29 cellular contexts compared by ENCODE assay signal in the genomic region with DNA sequence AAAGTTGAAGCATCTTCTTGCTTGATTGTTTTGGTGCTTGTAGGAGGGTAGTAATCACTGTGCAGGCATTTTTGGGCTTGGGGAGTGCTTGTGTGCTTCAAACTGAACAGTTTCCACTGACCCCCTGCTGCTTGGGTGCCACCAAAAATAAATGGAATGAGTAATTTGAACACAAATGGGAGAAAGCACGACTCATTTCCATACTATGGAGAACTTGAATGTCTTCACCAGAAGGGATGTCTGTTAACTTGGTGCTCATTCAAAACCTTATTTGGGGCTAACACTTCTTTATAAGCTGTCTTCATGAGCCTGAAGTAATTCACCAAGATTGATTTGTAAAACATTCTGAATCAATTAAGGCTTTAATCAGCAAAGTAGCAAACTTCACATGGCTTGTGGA.
A peak's percentile ranks its signal among the peaks of the same experiment; 100 is the strongest.
DNase-seq lines count a peak whose midpoint lies in the region; FAIRE-seq and TF ChIP-seq lines count a peak whose summit lies in the region.
"Had no signal": no experiment of that assay in that cellular context is flagged by ENCODE, and none has a peak within 500 bp of the region (broad histone marks: within the 10 kb centered on the region; RNA-seq: fewer than 3 reads in every experiment).

No MANE protein-coding gene starts in this region.

- TF ChIP-seq CTCF in astrocyte (IDR thresholded peaks at IDR 0.05; ENCODE audit: insufficient read depth, low read depth, low read length) (no peak), smooth muscle cell (IDR thresholded peaks at IDR 0.05; ENCODE audit: borderline replicate concordance, insufficient read depth, poor library complexity, severe bottlenecking) (no peak), OCI-LY7 (conservative IDR thresholded peaks at IDR 0.05; ENCODE audit: low read length) (no peak)

- no peaks in the 10 kb centered on the region for H3K27me3 Mint-ChIP-seq in astrocyte (ENCODE audit: low read depth, unreplicated experiment)
- H3K27me3 Mint-ChIP-seq: dendritic cell treated with granulocyte-macrophage colony-stimulating factor and Interleukin-4, amounts not matched to agents 40 ng/mL and 50 ng/mL, for 4 days had no signal

- H4K20me1 ChIP-seq in BLaER1 treated with 17β-estradiol and CSF1 and Interleukin-3, amounts not matched to agents 10 nM and 100 nM: no peaks in the 10 kb centered on the region
- H4K20me1 ChIP-seq in astrocyte (ENCODE audit: insufficient read depth, low read length): no peaks in the 10 kb centered on the region
- H4K20me1 ChIP-seq in smooth muscle cell (ENCODE audit: low read depth): no peaks in the 10 kb centered on the region
- no peaks in the 10 kb centered on the region for H4K20me1 ChIP-seq in OCI-LY7 (ENCODE audit: insufficient read depth, low read length)
- H4K20me1 ChIP-seq: BLaER1 had no signal

- H3K4me1 ChIP-seq in BLaER1 treated with 17β-estradiol and CSF1 and Interleukin-3, amounts not matched to agents 10 nM and 100 nM: peaks cover 0 to 29% (median 8%) of the 10 kb centered on the region in 10 experiments; a peak in 12 of 20 replicates
- H3K4me1 ChIP-seq in astrocyte (ENCODE audit: insufficient read depth, low read length): no peaks in the 10 kb centered on the region
- peaks cover 3% of the 10 kb centered on the region for H3K4me1 ChIP-seq in mesodermal cell (ENCODE audit: control insufficient read depth, insufficient read depth, low read length, poor library complexity, severe bottlenecking)
- H3K4me1 ChIP-seq in smooth muscle cell (ENCODE audit: low read depth): peaks cover 14% of the 10 kb centered on the region
- H3K4me1 ChIP-seq in OCI-LY7 (ENCODE audit: insufficient read depth, low read length, poor library complexity, severe bottlenecking): no peaks in the 10 kb centered on the region
- H3K4me1 ChIP-seq: BLaER1, pancreas, right atrium auricular region had no signal

- no peaks in the 10 kb centered on the region for H3K9me2 ChIP-seq in OCI-LY7 (ENCODE audit: insufficient read depth, low read length)

- DNase-seq in astrocyte (ENCODE audit: low read depth) (peak; percentile 3), smooth muscle cell (lab: John Stamatoyannopoulos, UW; ENCODE audit: unreplicated experiment) (no peak), Kasumi-1 (lab: John Stamatoyannopoulos, UW) (no peak), SHP77 (lab: John Stamatoyannopoulos, UW) (no peak), OCI-LY7 (ENCODE audit: low spot score) (no peak), anterior cingulate cortex (lab: John Stamatoyannopoulos, UW) (no peak)
- DNase-seq: activated effector memory CD4-positive, alpha-beta T cell treated with anti-CD3 and anti-CD28 coated beads, Interleukin-2, amount 50 U/mL, for 16 hours; activated naive CD8-positive, alpha-beta T cell treated with anti-CD3 and anti-CD28 coated beads for 36 hours; activated T-cell treated with anti-CD3 and anti-CD28 coated beads for 4 hours; COR-L47; KBM-7; midbrain; natural killer cell; NCI-H146; NCI-H446 treated with DMSO at 0.1 percent for 48 hours; OCI-M1; stimulated activated naive CD4-positive, alpha-beta T cell had no signal

- POLR2A ChIA-PET in OCI-LY7 (lab: Charles Lee): no interaction called here

- BruUV-seq in OCI-LY7 (replicated peaks; lab: Mats Ljungman, UMichigan): no TSS peak

- H3K4me3 ChIP-seq in BLaER1 treated with 17β-estradiol and CSF1 and Interleukin-3, amounts not matched to agents 10 nM and 100 nM: no peak overlapping the region
- H3K4me3 ChIP-seq in astrocyte (ENCODE audit: insufficient read depth, low read depth, low read length): no peak overlapping the region
- H3K4me3 ChIP-seq in mesodermal cell (ENCODE audit: extremely low read depth, insufficient read depth, low read length, poor library complexity, severe bottlenecking): no peak overlapping the region
- no peak overlapping the region for H3K4me3 ChIP-seq in smooth muscle cell
- no peak overlapping the region for H3K4me3 ChIP-seq in OCI-LY7 (ENCODE audit: low read depth, low read length, poor library complexity, severe bottlenecking)
- H3K4me3 ChIP-seq: BLaER1, esophagus muscularis mucosa, pancreas, right atrium auricular region, thyroid gland had no signal

- peaks cover 0 to 54% (median 11%) of the 10 kb centered on the region in 11 experiments; a peak in 15 of 22 replicates for H3K9me3 ChIP-seq in BLaER1 treated with 17β-estradiol and CSF1 and Interleukin-3, amounts not matched to agents 10 nM and 100 nM (replicated peaks in 1 of 11)
- H3K9me3 ChIP-seq in astrocyte (ENCODE audit: insufficient read depth, low read depth, low read length) (no peaks in the 10 kb centered on the region), mesodermal cell (ENCODE audit: control insufficient read depth, low read length) (no peaks in the 10 kb centered on the region), smooth muscle cell (replicated peaks; ENCODE audit: low read depth) (no peaks in the 10 kb centered on the region), OCI-LY7 (ENCODE audit: low read length) (no peaks in the 10 kb centered on the region)
- H3K9me3 ChIP-seq: esophagus muscularis mucosa, pancreas, right atrium auricular region, thyroid gland had no signal

- H3K27ac Mint-ChIP-seq in astrocyte (ENCODE audit: unreplicated experiment): no peak overlapping the region
- H3K27ac Mint-ChIP-seq: activated CD4-positive, alpha-beta T cell treated with anti-CD3 and anti-CD28 coated beads for 36 hours; activated naive CD8-positive, alpha-beta T cell treated with anti-CD3 and anti-CD28 coated beads for 36 hours; dendritic cell treated with granulocyte-macrophage colony-stimulating factor and Interleukin-4, amounts not matched to agents 40 ng/mL and 50 ng/mL, for 4 days; natural killer cell had no signal

- H3K4me3 Mint-ChIP-seq in astrocyte (ENCODE audit: unreplicated experiment): no peak overlapping the region
- H3K4me3 Mint-ChIP-seq: activated CD4-positive, alpha-beta T cell treated with anti-CD3 and anti-CD28 coated beads for 36 hours; activated naive CD8-positive, alpha-beta T cell treated with anti-CD3 and anti-CD28 coated beads for 36 hours; central memory CD8-positive, alpha-beta T cell; dendritic cell treated with granulocyte-macrophage colony-stimulating factor and Interleukin-4, amounts not matched to agents 40 ng/mL and 50 ng/mL, for 4 days; natural killer cell had no signal

- WGBS in mesodermal cell (ENCODE audit: insufficient coverage in 2 of 2), 2 experiments: 80 to 100% methylated on average over 1 of the region's 1 CpG
- 0% methylated on average over 1 of the region's 1 CpG for WGBS in smooth muscle cell (ENCODE audit: low lambda C conversion rate)

- H3K9me3 Mint-ChIP-seq in astrocyte (ENCODE audit: unreplicated experiment): peaks cover 19% of the 10 kb centered on the region
- H3K9me3 Mint-ChIP-seq: central memory CD8-positive, alpha-beta T cell; dendritic cell treated with granulocyte-macrophage colony-stimulating factor and Interleukin-4, amounts not matched to agents 40 ng/mL and 50 ng/mL, for 4 days; natural killer cell had no signal

- intact Hi-C loops in OCI-LY7 (cut with micrococcal nuclease; ENCODE audit: unreplicated experiment): no loop called here

- no peak for FAIRE-seq in astrocyte (lab: Jason Lieb, UNC)
- FAIRE-seq: G401.6, GM19239, pancreas had no signal

- H3K36me3 ChIP-seq in BLaER1 treated with 17β-estradiol and CSF1 and Interleukin-3, amounts not matched to agents 10 nM and 100 nM: no peaks in the 10 kb centered on the region
- H3K36me3 ChIP-seq in astrocyte (ENCODE audit: insufficient read depth, low read length) (no peaks in the 10 kb centered on the region), mesodermal cell (ENCODE audit: control insufficient read depth, insufficient read depth, low read length) (no peaks in the 10 kb centered on the region), smooth muscle cell (ENCODE audit: low read depth) (no peaks in the 10 kb centered on the region), OCI-LY7 (ENCODE audit: insufficient read depth, low read length) (no peaks in the 10 kb centered on the region)
- H3K36me3 ChIP-seq: BLaER1, esophagus muscularis mucosa, pancreas, right atrium auricular region, thyroid gland had no signal

- peaks cover 2% of the 10 kb centered on the region for H3K36me3 Mint-ChIP-seq in astrocyte (ENCODE audit: low read depth, unreplicated experiment)
- H3K36me3 Mint-ChIP-seq: activated naive CD8-positive, alpha-beta T cell treated with anti-CD3 and anti-CD28 coated beads for 36 hours; natural killer cell had no signal

- peaks cover 10% of the 10 kb centered on the region for H3K4me1 Mint-ChIP-seq in astrocyte (ENCODE audit: low read depth, unreplicated experiment)
- H3K4me1 Mint-ChIP-seq: central memory CD8-positive, alpha-beta T cell; natural killer cell had no signal

- no peak overlapping the region for H3K9ac ChIP-seq in BLaER1 treated with 17β-estradiol and CSF1 and Interleukin-3, amounts not matched to agents 10 nM and 100 nM
- no peak overlapping the region for H3K9ac ChIP-seq in astrocyte (ENCODE audit: low read length)
- peak overlapping the region; percentile 8 for H3K9ac ChIP-seq in smooth muscle cell (ENCODE audit: low read depth)
- H3K9ac ChIP-seq: BLaER1 had no signal

- peak overlapping the region in 4 of 11 experiments; percentile 17 to 57 (median 43); a peak in 4 of 22 replicates for H3K27ac ChIP-seq in BLaER1 treated with 17β-estradiol and CSF1 and Interleukin-3, amounts not matched to agents 10 nM and 100 nM
- no peak overlapping the region for H3K27ac ChIP-seq in astrocyte (ENCODE audit: low read depth, low read length)
- peak overlapping the region; percentile 13 for H3K27ac ChIP-seq in mesodermal cell (ENCODE audit: low read depth, low read length, severe bottlenecking)
- H3K27ac ChIP-seq in smooth muscle cell (ENCODE audit: low read depth): peak overlapping the region; percentile 77
- H3K27ac ChIP-seq in OCI-LY7 (ENCODE audit: low read depth, low read length, poor library complexity, severe bottlenecking): no peak overlapping the region
- H3K27ac ChIP-seq: BLaER1, esophagus muscularis mucosa, right atrium auricular region had no signal

- H2AFZ ChIP-seq in astrocyte (ENCODE audit: low read depth, low read length): no peak overlapping the region
- H2AFZ ChIP-seq in smooth muscle cell (ENCODE audit: low read depth): peak overlapping the region; percentile 61
- H2AFZ ChIP-seq in OCI-LY7 (ENCODE audit: low read length): no peak overlapping the region

- CTCF ChIA-PET in OCI-LY7 (lab: Charles Lee; ENCODE audit: unreplicated experiment): no interaction called here

- no peaks in the 10 kb centered on the region for H3F3A ChIP-seq in smooth muscle cell (ENCODE audit: low read depth)

- no peaks in the 10 kb centered on the region for H3K79me2 ChIP-seq in astrocyte (ENCODE audit: insufficient read depth, low read length)
- H3K79me2 ChIP-seq in smooth muscle cell (ENCODE audit: low read depth): no peaks in the 10 kb centered on the region
- no peaks in the 10 kb centered on the region for H3K79me2 ChIP-seq in OCI-LY7 (ENCODE audit: insufficient read depth, low read depth, low read length)

- H3K27me3 ChIP-seq in BLaER1 treated with 17β-estradiol and CSF1 and Interleukin-3, amounts not matched to agents 10 nM and 100 nM: no peaks in the 10 kb centered on the region
- no peaks in the 10 kb centered on the region for H3K27me3 ChIP-seq in astrocyte (ENCODE audit: insufficient read depth, low read length)
- H3K27me3 ChIP-seq in smooth muscle cell (ENCODE audit: low read depth): no peaks in the 10 kb centered on the region
- H3K27me3 ChIP-seq: BLaER1, esophagus muscularis mucosa, pancreas, right atrium auricular region, thyroid gland had no signal

- peak overlapping the region in 6 of 11 experiments; percentile 18 to 74 (median 58); a peak in 10 of 22 replicates for H3K4me2 ChIP-seq in BLaER1 treated with 17β-estradiol and CSF1 and Interleukin-3, amounts not matched to agents 10 nM and 100 nM
- no peak overlapping the region for H3K4me2 ChIP-seq in astrocyte (ENCODE audit: low read length)
- H3K4me2 ChIP-seq in smooth muscle cell: peak overlapping the region; percentile 70
- no peak overlapping the region for H3K4me2 ChIP-seq in OCI-LY7 (ENCODE audit: low read length)
- H3K4me2 ChIP-seq: BLaER1 had no signal

Comparison
In these comparisons a context has a peak if more than half of its experiments do, and no peak if none do; other contexts are left out.
1. H3K27ac ChIP-seq: peak in mesodermal cell (single experiment) and smooth muscle cell (single experiment); none in astrocyte (single experiment) and OCI-LY7 (single experiment).
2. H3K4me2 ChIP-seq: peak in BLaER1 treated with 17β-estradiol and CSF1 and Interleukin-3, amounts not matched to agents 10 nM and 100 nM (6 of 11) and smooth muscle cell (single experiment); none in astrocyte (single experiment) and OCI-LY7 (single experiment).